Comparison of ENCODE assay signal across 8 cellular contexts in genomic region chr2:241315183-241315878, GRCh38. TPM values are rescaled to one million over a fixed set of nuclear protein-coding genes. Genes with fewer than 3 reads are reported as not detected.
A peak's percentile ranks its signal among the peaks of the same experiment; 100 is the strongest.
DNase-seq lines count a peak whose midpoint lies in the region; ATAC-seq and TF ChIP-seq lines count a peak whose summit lies in the region.

A gene with protein sequence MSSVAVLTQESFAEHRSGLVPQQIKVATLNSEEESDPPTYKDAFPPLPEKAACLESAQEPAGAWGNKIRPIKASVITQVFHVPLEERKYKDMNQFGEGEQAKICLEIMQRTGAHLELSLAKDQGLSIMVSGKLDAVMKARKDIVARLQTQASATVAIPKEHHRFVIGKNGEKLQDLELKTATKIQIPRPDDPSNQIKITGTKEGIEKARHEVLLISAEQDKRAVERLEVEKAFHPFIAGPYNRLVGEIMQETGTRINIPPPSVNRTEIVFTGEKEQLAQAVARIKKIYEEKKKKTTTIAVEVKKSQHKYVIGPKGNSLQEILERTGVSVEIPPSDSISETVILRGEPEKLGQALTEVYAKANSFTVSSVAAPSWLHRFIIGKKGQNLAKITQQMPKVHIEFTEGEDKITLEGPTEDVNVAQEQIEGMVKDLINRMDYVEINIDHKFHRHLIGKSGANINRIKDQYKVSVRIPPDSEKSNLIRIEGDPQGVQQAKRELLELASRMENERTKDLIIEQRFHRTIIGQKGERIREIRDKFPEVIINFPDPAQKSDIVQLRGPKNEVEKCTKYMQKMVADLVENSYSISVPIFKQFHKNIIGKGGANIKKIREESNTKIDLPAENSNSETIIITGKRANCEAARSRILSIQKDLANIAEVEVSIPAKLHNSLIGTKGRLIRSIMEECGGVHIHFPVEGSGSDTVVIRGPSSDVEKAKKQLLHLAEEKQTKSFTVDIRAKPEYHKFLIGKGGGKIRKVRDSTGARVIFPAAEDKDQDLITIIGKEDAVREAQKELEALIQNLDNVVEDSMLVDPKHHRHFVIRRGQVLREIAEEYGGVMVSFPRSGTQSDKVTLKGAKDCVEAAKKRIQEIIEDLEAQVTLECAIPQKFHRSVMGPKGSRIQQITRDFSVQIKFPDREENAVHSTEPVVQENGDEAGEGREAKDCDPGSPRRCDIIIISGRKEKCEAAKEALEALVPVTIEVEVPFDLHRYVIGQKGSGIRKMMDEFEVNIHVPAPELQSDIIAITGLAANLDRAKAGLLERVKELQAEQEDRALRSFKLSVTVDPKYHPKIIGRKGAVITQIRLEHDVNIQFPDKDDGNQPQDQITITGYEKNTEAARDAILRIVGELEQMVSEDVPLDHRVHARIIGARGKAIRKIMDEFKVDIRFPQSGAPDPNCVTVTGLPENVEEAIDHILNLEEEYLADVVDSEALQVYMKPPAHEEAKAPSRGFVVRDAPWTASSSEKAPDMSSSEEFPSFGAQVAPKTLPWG (N-terminal part only) (minus strand): TSS chr2:241315672. CDS start chr2:241266869, 48,803 bp downstream.

- H3K4me1 ChIP-seq in PC-9 (replicated peaks; ENCODE audit: insufficient read depth), result peaks cover 39% of the 10 kb centered on the region
- H3K4me1 ChIP-seq in esophagus (ENCODE audit: control insufficient read depth in 2 of 2, insufficient read depth in 2 of 2, low read length in 1 of 2), result peaks cover under 1 to 3% of the 10 kb centered on the region in 2 donors
- H3K4me1 ChIP-seq in muscle layer of colon (ENCODE audit: insufficient read depth, low read length), result peaks cover 33% of the 10 kb centered on the region

- intact Hi-C loops in PC-9 (cut with micrococcal nuclease; ENCODE audit: unreplicated experiment), result loop anchor here (1.0 to 5.0 kb wide), 6 partner anchors 42 to 417 kb away; partner anchors contain the start of genes FARP2, MTERF4 and STK25

- H3K27me3 ChIP-seq in PC-9 (ENCODE audit: insufficient read depth, low read depth) (no peaks in the 10 kb centered on the region), esophagus (ENCODE audit: control insufficient read depth in 1 of 2, insufficient read depth in 2 of 2, low read length in 2 of 2) (no peaks in the 10 kb centered on the region), muscle layer of colon (ENCODE audit: control insufficient read depth in 1 of 2, insufficient read depth in 2 of 2, low read length in 2 of 2) (no peaks in the 10 kb centered on the region)

- peak within 1 kb of the TSS; percentile 95 for H3K9ac ChIP-seq in muscle layer of colon (ENCODE audit: low read length)

- peaks cover 74% of the 10 kb centered on the region for H3K4me1 Mint-ChIP-seq in activated T-cell treated with anti-CD3 and anti-CD28 coated beads, Interleukin-2, amount 50 U/mL, for 24 hours (ENCODE audit: low read depth)

- no peaks in the 10 kb centered on the region for H3K27me3 Mint-ChIP-seq in activated T-cell treated with anti-CD3 and anti-CD28 coated beads, Interleukin-2, amount 50 U/mL, for 24 hours

- peak within 1 kb of the TSS; percentile 96 for H3K27ac ChIP-seq in PC-9
- peak within 1 kb of the TSS; percentile 99 for H3K27ac ChIP-seq in esophagus (ENCODE audit: low read depth in 2 of 2, low read length in 1 of 2)
- H3K27ac ChIP-seq in muscle layer of colon (ENCODE audit: low read depth, low read length), result peak within 1 kb of the TSS; percentile 100

- no peaks in the 10 kb centered on the region for H3K9me3 Mint-ChIP-seq in activated T-cell treated with anti-CD3 and anti-CD28 coated beads, Interleukin-2, amount 50 U/mL, for 24 hours

- H3K4me3 Mint-ChIP-seq in activated T-cell treated with anti-CD3 and anti-CD28 coated beads, Interleukin-2, amount 50 U/mL, for 24 hours, result peak within 1 kb of the TSS; percentile 100

- H3K27ac Mint-ChIP-seq in activated T-cell treated with anti-CD3 and anti-CD28 coated beads, Interleukin-2, amount 50 U/mL, for 24 hours, result peak within 1 kb of the TSS; percentile 100

- CTCF ChIA-PET in PC-9 (lab: Charles Lee), result interaction anchor here (0.5 to 0.6 kb wide), 3 partner anchors 134 to 215 kb away, joined by 3 to 7 read pairs (median 3); no protein-coding TSS in a partner anchor

- peaks cover 5% of the 10 kb centered on the region for H3F3A ChIP-seq in PC-9 (ENCODE audit: insufficient read depth, low read depth)

- H2AFZ ChIP-seq in PC-9, result peak within 1 kb of the TSS; percentile 90

- H3K36me3 Mint-ChIP-seq in activated T-cell treated with anti-CD3 and anti-CD28 coated beads, Interleukin-2, amount 50 U/mL, for 24 hours (ENCODE audit: low read depth), result peaks cover 74% of the 10 kb centered on the region

- DNase-seq in DMS153 treated with DMSO at 0.1 percent for 48 hours (lab: John Stamatoyannopoulos, UW; ENCODE audit: unreplicated experiment) (peak; percentile 94), KBM-7 (peak; percentile 99), PC-9 (peak; percentile 95 to 100)
- peak; percentile 100 for DNase-seq in activated T-cell treated with anti-CD3 and anti-CD28 coated beads, Interleukin-2, amount 50 U/mL, for 24 hours
- peak; percentile 100 for DNase-seq in stimulated activated CD8-positive, alpha-beta memory T cell treated with anti-CD3 and anti-CD28 coated beads, Interleukin-7, amount 100 ng/mL, for 24 hours (ENCODE audit: low read depth)

- H3K4me2 ChIP-seq in PC-9, result peak within 1 kb of the TSS; percentile 91

- H3K9me2 ChIP-seq in PC-9 (ENCODE audit: insufficient read depth), result no peaks in the 10 kb centered on the region

- ATAC-seq in GM21717 (IDR thresholded peaks at IDR 0.05; ENCODE audit: unreplicated experiment), result peak; percentile 58

- H3K36me3 ChIP-seq in PC-9 (ENCODE audit: low read depth) (peaks cover 31% of the 10 kb centered on the region), esophagus (ENCODE audit: control insufficient read depth in 2 of 2, insufficient read depth in 2 of 2, low read length in 1 of 2) (no peaks in the 10 kb centered on the region), muscle layer of colon (ENCODE audit: insufficient read depth, low read length) (no peaks in the 10 kb centered on the region)

- H3K4me3 ChIP-seq in PC-9 (peak within 1 kb of the TSS; percentile 95), esophagus (ENCODE audit: low read depth in 1 of 2, low read length in 2 of 2) (peak within 1 kb of the TSS; percentile 58 to 98), muscle layer of colon (ENCODE audit: low read depth in 1 of 2, low read length in 2 of 2) (peak within 1 kb of the TSS; percentile 94 to 99)

- POLR2A ChIA-PET in PC-9 (lab: Charles Lee; ENCODE audit: unreplicated experiment), result interaction anchor here (0.6 to 1.3 kb wide), 15 partner anchors 10 to 1082 kb away, joined by 3 to 9 read pairs (median 5); partner anchors contain the start of genes DTYMK and PASK

- no TSS peak for BruUV-seq in PC-9 (replicated peaks; lab: Mats Ljungman, UMichigan)

- peaks cover 92% of the 10 kb centered on the region for H3K79me2 ChIP-seq in PC-9 (ENCODE audit: low read depth)

- TF ChIP-seq CTCF in PC-9 (conservative IDR thresholded peaks at IDR 0.05), result no peak

- H4K20me1 ChIP-seq in PC-9 (ENCODE audit: insufficient read depth), result peaks cover 64% of the 10 kb centered on the region

- in situ Hi-C loops in KBM-7 (cut with MboI; ENCODE audit: low pct_unique_long_range_greater_than_20kb, low sequenced_read_pairs), result no loop called here

- H3K9me3 ChIP-seq in PC-9 (ENCODE audit: insufficient read depth, low read depth), result no peaks in the 10 kb centered on the region
- no peaks in the 10 kb centered on the region for H3K9me3 ChIP-seq in esophagus (ENCODE audit: control insufficient read depth in 2 of 2, insufficient read depth in 1 of 2, low read depth in 1 of 2, low read length in 1 of 2)
- no peaks in the 10 kb centered on the region for H3K9me3 ChIP-seq in muscle layer of colon (ENCODE audit: low read length)

- 0% methylated on average over 44 to 64 of the region's 64 CpGs for WGBS in esophagus, 2 donors

RNA-seq across cellular contexts. Expression of the gene that starts here (rescaled TPM):
- total RNA-seq in PC-9 (2021), result 715 and 908 TPM in 2 replicates
- 100 to 1,000 TPM; 158 to 197 TPM for polyA plus RNA-seq in esophagus

Comparison
In these comparisons a context has a peak if more than half of its experiments do, and no peak if none do; other contexts are left out.
1. Peak in every context shown above with its lines: DNase-seq, ATAC-seq, H3K4me3 ChIP-seq and H3K27ac ChIP-seq.